Comparison of ENCODE assay signal across 2 cellular contexts in the genomic region with DNA sequence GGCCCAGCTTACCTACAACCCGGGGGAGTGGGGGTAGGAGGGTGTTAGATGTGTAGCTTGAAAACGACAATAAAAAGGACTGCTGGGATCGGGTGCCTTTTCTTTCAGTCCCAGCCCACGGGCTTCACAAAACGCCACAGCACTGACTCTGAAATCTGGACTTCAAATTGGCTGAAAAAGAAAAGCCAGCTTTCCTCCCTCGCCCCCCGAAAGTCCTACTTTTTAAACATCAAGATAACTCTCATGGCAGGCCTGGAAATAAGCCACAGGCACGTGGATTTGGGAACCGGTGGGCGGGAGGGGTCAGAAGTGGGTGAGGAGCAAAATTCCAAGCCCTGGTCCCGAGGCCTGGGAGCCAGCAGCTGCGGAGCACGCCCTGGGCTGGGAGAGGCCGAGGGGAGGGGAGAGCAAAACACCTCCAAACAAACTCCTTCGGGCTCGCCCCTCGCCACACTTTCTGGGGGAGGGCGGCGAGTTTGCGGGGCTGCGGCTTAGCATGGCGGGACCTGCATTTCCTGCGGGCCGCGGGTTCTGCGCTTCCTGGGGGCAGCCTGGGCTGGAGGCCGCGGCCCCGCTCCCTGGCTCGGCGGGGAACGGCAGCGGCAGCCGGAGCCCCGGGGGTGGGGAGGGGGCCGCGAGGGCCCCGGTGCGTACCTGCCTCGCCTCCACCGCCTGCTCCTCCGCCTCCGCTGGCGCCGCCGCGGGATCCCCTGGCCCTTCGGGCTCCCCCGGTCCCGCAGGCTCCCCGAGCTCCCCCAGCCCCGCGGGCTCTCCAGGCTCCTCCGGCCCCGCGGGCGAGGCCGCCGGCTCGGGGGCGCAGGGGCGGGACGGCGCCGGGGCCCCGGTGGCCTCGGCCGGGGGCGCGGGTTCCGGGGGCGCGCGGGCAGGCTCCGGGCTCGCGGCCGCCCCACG.
TF ChIP-seq lines count a peak whose summit lies in the region.

No MANE protein-coding gene starts in this region.

TF ChIP-seq in IMR-90, 13 proteins besides CTCF, POLR2A, EP300 and RAD21:
- 0 out of 2 replicates have a peak, but pooled peaks have one; percentile 58 for TF ChIP-seq MXI1 (IDR thresholded peaks at IDR 0.05; ENCODE audit: borderline replicate concordance, low read depth, low read length)
- TF ChIP-seq BHLHE40 (IDR thresholded peaks at IDR 0.05; ENCODE audit: low read depth, low read length) = peak; percentile 65

TF ChIP-seq in H1, 55 proteins besides CTCF, POLR2A, EP300 and RAD21:
- TF ChIP-seq EZH2 (IDR thresholded peaks at IDR 0.05; ENCODE audit: low read depth, low read length, severe bottlenecking) (peak; percentile 27), KDM4A (IDR thresholded peaks at IDR 0.05; ENCODE audit: low read depth, low read length, severe bottlenecking) (peak; percentile 32)
- TF ChIP-seq, protein P1, sequence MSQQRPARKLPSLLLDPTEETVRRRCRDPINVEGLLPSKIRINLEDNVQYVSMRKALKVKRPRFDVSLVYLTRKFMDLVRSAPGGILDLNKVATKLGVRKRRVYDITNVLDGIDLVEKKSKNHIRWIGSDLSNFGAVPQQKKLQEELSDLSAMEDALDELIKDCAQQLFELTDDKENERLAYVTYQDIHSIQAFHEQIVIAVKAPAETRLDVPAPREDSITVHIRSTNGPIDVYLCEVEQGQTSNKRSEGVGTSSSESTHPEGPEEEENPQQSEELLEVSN (IDR thresholded peaks at IDR 0.05) = peak; percentile 17; the same call in 1 of the 2 replicates
